31 cellular contexts compared by ENCODE assay signal in genomic region chr3:136311256-136311655, GRCh38.
"Had no signal": no experiment of that assay in that cellular context is flagged by ENCODE, and none has a peak within 500 bp of the region (broad histone marks: within the 10 kb centered on the region; RNA-seq: fewer than 3 reads in every experiment).

No MANE protein-coding gene starts in this region.

- H3K4me3 ChIP-seq: ascending aorta, breast epithelium, cardiac muscle cell, colonic mucosa, gastrocnemius medialis had no signal

- H3K27me3 ChIP-seq: ascending aorta, breast epithelium, cardiac muscle cell, colonic mucosa, foreskin keratinocyte, gastrocnemius medialis had no signal

- H3K27ac Mint-ChIP-seq: activated B cell treated with CpG ODN at 0.5 μM for 24 hours; activated CD4-positive, alpha-beta memory T cell treated with anti-CD3 and anti-CD28 coated beads, Interleukin-2, amount 10 ng/mL, durations not matched to agents 7 days and 5 days; activated naive CD4-positive, alpha-beta T cell treated with anti-CD3 and anti-CD28 coated beads, Interleukin-2, amount 10 ng/mL, durations not matched to agents 7 days and 5 days; activated naive CD4-positive, alpha-beta T cell treated with anti-CD3 and anti-CD28 coated beads, Interleukin-2, amount 50 U/mL, for 72 hours; activated naive CD8-positive, alpha-beta T cell treated with anti-CD3 and anti-CD28 coated beads, Interleukin-2, amount 10 ng/mL, durations not matched to agents 7 days and 5 days; activated T-cell treated with anti-CD3 and anti-CD28 coated beads, Interleukin-2, amount 50 U/mL, for 24 hours; brain; T-helper 17 cell; T-helper 2 cell treated with Interferon-gamma antibody and Interleukin-4, amounts not matched to agents 5 μg/mL and 100 μg/mL, for 36 hours had no signal

- H3K36me3 ChIP-seq: ascending aorta, breast epithelium, cardiac muscle cell, colonic mucosa, WERI-Rb-1 had no signal

- H3K27me3 Mint-ChIP-seq: activated B cell treated with CpG ODN at 0.5 μM for 24 hours; activated CD4-positive, alpha-beta memory T cell treated with anti-CD3 and anti-CD28 coated beads, Interleukin-2, amount 10 ng/mL, durations not matched to agents 7 days and 5 days; activated naive CD4-positive, alpha-beta T cell treated with anti-CD3 and anti-CD28 coated beads, Interleukin-2, amount 10 ng/mL, durations not matched to agents 7 days and 5 days; activated naive CD8-positive, alpha-beta T cell treated with anti-CD3 and anti-CD28 coated beads, Interleukin-2, amount 10 ng/mL, durations not matched to agents 7 days and 5 days; activated T-cell treated with anti-CD3 and anti-CD28 coated beads, Interleukin-2, amount 50 U/mL, for 24 hours; brain; T-helper 17 cell had no signal

- H3K4me3 Mint-ChIP-seq: activated B cell treated with CpG ODN at 0.5 μM for 24 hours; activated CD4-positive, alpha-beta memory T cell treated with anti-CD3 and anti-CD28 coated beads, Interleukin-2, amount 10 ng/mL, durations not matched to agents 7 days and 5 days; activated naive CD4-positive, alpha-beta T cell treated with anti-CD3 and anti-CD28 coated beads, Interleukin-2, amount 10 ng/mL, durations not matched to agents 7 days and 5 days; activated naive CD8-positive, alpha-beta T cell treated with anti-CD3 and anti-CD28 coated beads, Interleukin-2, amount 10 ng/mL, durations not matched to agents 7 days and 5 days; activated T-cell treated with anti-CD3 and anti-CD28 coated beads, Interleukin-2, amount 50 U/mL, for 24 hours; activated T-cell treated with anti-CD3 and anti-CD28 coated beads, Interleukin-2, amount 50 U/mL, for 72 hours; brain; T-helper 17 cell; T-helper 2 cell treated with Interferon-gamma antibody and Interleukin-4, amounts not matched to agents 5 μg/mL and 100 μg/mL, for 36 hours had no signal

- DNase-seq: activated B cell treated with CpG ODN at 0.5 μM for 24 hours; activated CD4-positive, alpha-beta memory T cell treated with anti-CD3 and anti-CD28 coated beads, Interleukin-2, amount 10 ng/mL, durations not matched to agents 7 days and 5 days; activated CD4-positive, alpha-beta T cell treated with anti-CD3 and anti-CD28 coated beads for 48 hours; activated CD4-positive, alpha-beta T cell treated with anti-CD3 and anti-CD28 coated beads, Interleukin-2, amount 50 U/mL, for 4 hours; activated CD8-positive, alpha-beta memory T cell treated with anti-CD3 and anti-CD28 coated beads, Interleukin-2, amount 50 U/mL, for 48 hours; activated gamma-delta T cell; activated naive CD4-positive, alpha-beta T cell; activated naive CD4-positive, alpha-beta T cell treated with anti-CD3 and anti-CD28 coated beads, Interleukin-2, amount 10 ng/mL, durations not matched to agents 7 days and 5 days; activated naive CD8-positive, alpha-beta T cell treated with anti-CD3 and anti-CD28 coated beads, Interleukin-2, amount 10 ng/mL, durations not matched to agents 7 days and 5 days; activated T-cell treated with anti-CD3 and anti-CD28 coated beads for 4 hours; activated T-cell treated with anti-CD3 and anti-CD28 coated beads, Interleukin-2, amount 50 U/mL, for 24 hours; activated T-cell treated with anti-CD3 and anti-CD28 coated beads, Interleukin-2, amount 50 U/mL, for 72 hours; central memory CD4-positive, alpha-beta T cell; cerebellar nuclear complex; colonic mucosa; effector CD8-positive, alpha-beta T cell; foreskin keratinocyte; gastrocnemius medialis; glutamatergic neuron; T-helper 1 cell; T-helper 17 cell; T1000; WERI-Rb-1 had no signal

- H3K4me1 Mint-ChIP-seq: activated B cell treated with CpG ODN at 0.5 μM for 24 hours; activated CD4-positive, alpha-beta memory T cell treated with anti-CD3 and anti-CD28 coated beads, Interleukin-2, amount 10 ng/mL, durations not matched to agents 7 days and 5 days; activated naive CD4-positive, alpha-beta T cell treated with anti-CD3 and anti-CD28 coated beads, Interleukin-2, amount 10 ng/mL, durations not matched to agents 7 days and 5 days; activated naive CD8-positive, alpha-beta T cell treated with anti-CD3 and anti-CD28 coated beads, Interleukin-2, amount 10 ng/mL, durations not matched to agents 7 days and 5 days; brain; T-helper 17 cell had no signal

- H3K9me3 Mint-ChIP-seq: activated B cell treated with CpG ODN at 0.5 μM for 24 hours; activated CD4-positive, alpha-beta memory T cell treated with anti-CD3 and anti-CD28 coated beads, Interleukin-2, amount 10 ng/mL, durations not matched to agents 7 days and 5 days; activated naive CD4-positive, alpha-beta T cell treated with anti-CD3 and anti-CD28 coated beads, Interleukin-2, amount 10 ng/mL, durations not matched to agents 7 days and 5 days; activated naive CD4-positive, alpha-beta T cell treated with anti-CD3 and anti-CD28 coated beads, Interleukin-2, amount 50 U/mL, for 72 hours; activated naive CD8-positive, alpha-beta T cell treated with anti-CD3 and anti-CD28 coated beads, Interleukin-2, amount 10 ng/mL, durations not matched to agents 7 days and 5 days; activated T-cell treated with anti-CD3 and anti-CD28 coated beads, Interleukin-2, amount 50 U/mL, for 24 hours; activated T-cell treated with anti-CD3 and anti-CD28 coated beads, Interleukin-2, amount 50 U/mL, for 72 hours; T-helper 2 cell treated with Interferon-gamma antibody and Interleukin-4, amounts not matched to agents 5 μg/mL and 100 μg/mL, for 36 hours had no signal

- FAIRE-seq: endometrium, endothelial cell of umbilical vein had no signal
